In genomic region chr9:26369096-26369495, GRCh38 we compare ENCODE assay signal across 18 cellular contexts.
"Had no signal": no experiment of that assay in that cellular context is flagged by ENCODE, and none has a peak within 500 bp of the region (broad histone marks: within the 10 kb centered on the region; RNA-seq: fewer than 3 reads in every experiment).

No MANE protein-coding gene starts in this region.

- H3K9me3 ChIP-seq: right atrium auricular region, tibial nerve had no signal

- H3K36me3 ChIP-seq: right atrium auricular region, tibial nerve had no signal

- H3K9me3 Mint-ChIP-seq: dendritic cell treated with granulocyte-macrophage colony-stimulating factor and Interleukin-4, amounts not matched to agents 40 ng/mL and 50 ng/mL, for 4 days had no signal

- H3K36me3 Mint-ChIP-seq: activated naive CD4-positive, alpha-beta T cell treated with anti-CD3 and anti-CD28 coated beads, Interleukin-2, amount 50 U/mL, for 72 hours; WTC11 had no signal

- H3K4me1 ChIP-seq: right atrium auricular region, tibial nerve had no signal

- H3K4me1 Mint-ChIP-seq: activated CD4-positive, alpha-beta memory T cell treated with anti-CD3 and anti-CD28 coated beads, Interleukin-2, amount 10 ng/mL, durations not matched to agents 7 days and 5 days; WTC11 had no signal

- ATAC-seq: activated naive CD4-positive, alpha-beta T cell treated with anti-CD3 and anti-CD28 coated beads, Interleukin-2, amount 50 U/mL, for 72 hours; activated T-cell treated with anti-CD3 and anti-CD28 coated beads, Interleukin-2, amount 50 U/mL, for 72 hours; natural killer cell treated with Interleukin-12 subunit alpha and Interleukin-12 subunit beta and Interleukin-15 and Interleukin-18, amount 100 ng/mL, for 72 hours; WTC11 had no signal

- H3K27me3 ChIP-seq: right atrium auricular region, tibial nerve had no signal

- H3K27ac ChIP-seq: right atrium auricular region, tibial nerve had no signal

- H3K4me3 ChIP-seq: right atrium auricular region, tibial nerve had no signal

- DNase-seq: activated CD4-positive, alpha-beta memory T cell treated with anti-CD3 and anti-CD28 coated beads, Interleukin-2, amount 10 ng/mL, durations not matched to agents 7 days and 5 days; activated CD4-positive, alpha-beta T cell treated with anti-CD3 and anti-CD28 coated beads for 4 hours; activated gamma-delta T cell; activated T-cell treated with anti-CD3 and anti-CD28 coated beads, Interleukin-2, amount 50 U/mL, for 72 hours; effector memory CD4-positive, alpha-beta T cell; foreskin melanocyte; head of caudate nucleus; kidney glomerular epithelial cell; posterior cingulate gyrus; stimulated activated CD4-positive, alpha-beta T cell treated with anti-CD3 and anti-CD28 coated beads, Interleukin-15, amount 100 ng/mL, for 24 hours; stimulated activated CD4-positive, alpha-beta T cell treated with anti-CD3 and anti-CD28 coated beads, Interleukin-4, amount 100 ng/mL, for 1 hour; stimulated activated naive CD4-positive, alpha-beta T cell had no signal

- H3K4me3 Mint-ChIP-seq: activated CD4-positive, alpha-beta memory T cell treated with anti-CD3 and anti-CD28 coated beads, Interleukin-2, amount 10 ng/mL, durations not matched to agents 7 days and 5 days; activated T-cell treated with anti-CD3 and anti-CD28 coated beads, Interleukin-2, amount 50 U/mL, for 72 hours; dendritic cell treated with granulocyte-macrophage colony-stimulating factor and Interleukin-4, amounts not matched to agents 40 ng/mL and 50 ng/mL, for 4 days; natural killer cell treated with Interleukin-12 subunit alpha and Interleukin-12 subunit beta and Interleukin-15 and Interleukin-18, amount 100 ng/mL, for 72 hours; WTC11 had no signal

- H3K27ac Mint-ChIP-seq: activated CD4-positive, alpha-beta memory T cell treated with anti-CD3 and anti-CD28 coated beads, Interleukin-2, amount 10 ng/mL, durations not matched to agents 7 days and 5 days; activated naive CD4-positive, alpha-beta T cell treated with anti-CD3 and anti-CD28 coated beads, Interleukin-2, amount 50 U/mL, for 72 hours; activated T-cell treated with anti-CD3 and anti-CD28 coated beads, Interleukin-2, amount 50 U/mL, for 72 hours; dendritic cell treated with granulocyte-macrophage colony-stimulating factor and Interleukin-4, amounts not matched to agents 40 ng/mL and 50 ng/mL, for 4 days; natural killer cell treated with Interleukin-12 subunit alpha and Interleukin-12 subunit beta and Interleukin-15 and Interleukin-18, amount 100 ng/mL, for 72 hours; WTC11 had no signal

- H3K27me3 Mint-ChIP-seq: activated CD4-positive, alpha-beta memory T cell treated with anti-CD3 and anti-CD28 coated beads, Interleukin-2, amount 10 ng/mL, durations not matched to agents 7 days and 5 days; dendritic cell treated with granulocyte-macrophage colony-stimulating factor and Interleukin-4, amounts not matched to agents 40 ng/mL and 50 ng/mL, for 4 days; natural killer cell treated with Interleukin-12 subunit alpha and Interleukin-12 subunit beta and Interleukin-15 and Interleukin-18, amount 100 ng/mL, for 72 hours had no signal
